ENCODE assay signal across 22 cellular contexts in genomic region chr7:137007001-137007725, GRCh38.
DNase-seq lines count a peak whose midpoint lies in the region; ATAC-seq and TF ChIP-seq lines count a peak whose summit lies in the region.
"Had no signal": no experiment of that assay in that cellular context is flagged by ENCODE, and none has a peak within 500 bp of the region (broad histone marks: within the 10 kb centered on the region; RNA-seq: fewer than 3 reads in every experiment).

No MANE protein-coding gene starts in this region.

- no peak overlapping the region for H2AFZ ChIP-seq in trophoblast cell (ENCODE audit: insufficient read depth, low read length, poor library complexity)

- H2BK12ac ChIP-seq in trophoblast cell (ENCODE audit: low read length): no peak overlapping the region

- peak overlapping the region; percentile 14 for H2BK5ac ChIP-seq in trophoblast cell (ENCODE audit: low read depth, low read length, poor library complexity)

- peak; percentile 24 for DNase-seq in ELR (ENCODE audit: low read depth)
- DNase-seq in RPMI7951 (ENCODE audit: low read depth): peak; percentile 73
- DNase-seq in fibroblast of gingiva (ENCODE audit: low read depth): peak; percentile 26
- no peak for DNase-seq in trophoblast cell
- DNase-seq in upper lobe of left lung: no peak
- DNase-seq in activated naive CD4-positive, alpha-beta T cell treated with Interleukin-2 at 50 U/mL for 16 hours: no peak
- DNase-seq in HK-2 (ENCODE audit: unreplicated experiment): no peak
- DNase-seq: activated CD4-positive, alpha-beta T cell treated with anti-CD3 and anti-CD28 coated beads, Interleukin-2, amount 50 U/mL, for 4 hours; activated T-cell treated with anti-CD3 and anti-CD28 coated beads, Interleukin-2, amount 50 U/mL, for 24 hours; CD4-positive, alpha-beta memory T cell; DMS79 treated with DMSO at 0.1 percent for 48 hours; effector memory CD4-positive, alpha-beta T cell; foreskin melanocyte; naive B cell; NCI-H187; NCI-H345; NK-92 treated with Interleukin-12 subunit alpha and Interleukin-12 subunit beta, amount 100 ng/mL, for 24 hours; stimulated activated CD4-positive, alpha-beta T cell treated with anti-CD3 and anti-CD28 coated beads, Interleukin-12 subunit alpha, Interleukin-12 subunit beta, amount 100 ng/mL, for 4 hours; thyroid gland had no signal

- WGBS in trophoblast cell (ENCODE audit: extremely low coverage, insufficient coverage, insufficient read length): no CpG with 5 or more reads among the region's 4 CpGs
- WGBS in upper lobe of left lung, 2 donors: 49 to 86% methylated on average over 4 of the region's 4 CpGs

- H2AK5ac ChIP-seq in trophoblast cell (ENCODE audit: low read length): no peak overlapping the region

- peaks cover 4% of the 10 kb centered on the region for H3K79me1 ChIP-seq in trophoblast cell (ENCODE audit: low read length)

- no peaks in the 10 kb centered on the region for H3K9me3 ChIP-seq in trophoblast cell (ENCODE audit: insufficient read depth, low read depth, low read length)
- H3K9me3 ChIP-seq in upper lobe of left lung: no peaks in the 10 kb centered on the region
- H3K9me3 ChIP-seq: thyroid gland had no signal

- H3K4me1 ChIP-seq in trophoblast cell (ENCODE audit: control insufficient read depth in 1 of 2, insufficient read depth in 2 of 2, low read length in 2 of 2) (no peaks in the 10 kb centered on the region), upper lobe of left lung (peaks cover 0 to 3% (median 0%) of the 10 kb centered on the region in 4 donors)
- H3K4me1 ChIP-seq: thyroid gland had no signal

- no peak overlapping the region for H3K9ac ChIP-seq in trophoblast cell (ENCODE audit: low read length)

- no peak for TF ChIP-seq CTCF in upper lobe of left lung (IDR thresholded peaks at IDR 0.05)

- no peak overlapping the region for H3K4me2 ChIP-seq in trophoblast cell (ENCODE audit: low read length)

- H3K4me3 ChIP-seq in trophoblast cell (ENCODE audit: low read depth, low read length) (no peak overlapping the region), upper lobe of left lung (no peak overlapping the region)
- H3K4me3 ChIP-seq: thyroid gland had no signal

- TF ChIP-seq EP300 in upper lobe of left lung (IDR thresholded peaks at IDR 0.05): no peak

- H2BK120ac ChIP-seq in trophoblast cell (ENCODE audit: insufficient read depth, low read length, poor library complexity): no peak overlapping the region

- H3K27ac ChIP-seq in trophoblast cell (ENCODE audit: low read depth, low read length) (peak overlapping the region; percentile 79), upper lobe of left lung (no peak overlapping the region)
- H3K27ac ChIP-seq: RWPE1, thyroid gland had no signal

- no peak overlapping the region for H4K91ac ChIP-seq in trophoblast cell (ENCODE audit: low read depth, low read length)

- no peak overlapping the region for H3K23ac ChIP-seq in trophoblast cell (ENCODE audit: low read length)

- no peak for TF ChIP-seq POLR2A in upper lobe of left lung (IDR thresholded peaks at IDR 0.05)

- no peak overlapping the region for H4K12ac ChIP-seq in trophoblast cell (ENCODE audit: low read depth, low read length)

- no peak overlapping the region for H4K8ac ChIP-seq in trophoblast cell (ENCODE audit: low read depth, low read length)

- ATAC-seq in upper lobe of left lung (ENCODE audit: low FRiP score in 2 of 2) (no peak), HG03039 (IDR thresholded peaks at IDR 0.05; ENCODE audit: unreplicated experiment) (no peak)
- ATAC-seq: stimulated activated memory B cell treated with anti-CD40 and anti-IgM and Interleukin-4, amounts not matched to agents 10 μg/mL and 1 μg/mL and 100 μg/mL, for 72 hours had no signal

- H3K4ac ChIP-seq in trophoblast cell (ENCODE audit: low read depth, low read length): no peak overlapping the region

- no peaks in the 10 kb centered on the region for H3K27me3 ChIP-seq in trophoblast cell (ENCODE audit: insufficient read depth, low read length)
- no peaks in the 10 kb centered on the region for H3K27me3 ChIP-seq in upper lobe of left lung
- H3K27me3 ChIP-seq: thyroid gland had no signal

- H3K79me2 ChIP-seq in trophoblast cell (ENCODE audit: control insufficient read depth, insufficient read depth, low read length, poor library complexity): no peaks in the 10 kb centered on the region

- no peak overlapping the region for H3K14ac ChIP-seq in trophoblast cell (ENCODE audit: low read length)

- H3K36me3 ChIP-seq in trophoblast cell (ENCODE audit: control insufficient read depth in 1 of 2, insufficient read depth in 2 of 2, low read length in 2 of 2) (no peaks in the 10 kb centered on the region), upper lobe of left lung (no peaks in the 10 kb centered on the region)
- H3K36me3 ChIP-seq: thyroid gland had no signal

- no peak overlapping the region for H3K18ac ChIP-seq in trophoblast cell (ENCODE audit: low read length)

Comparison
In these comparisons a context has a peak if more than half of its experiments do, and no peak if none do; other contexts are left out.
1. DNase-seq: peak in ELR (single experiment), RPMI7951 (single experiment) and fibroblast of gingiva (single experiment); none in trophoblast cell (0 of 2), upper lobe of left lung (0 of 2), activated naive CD4-positive, alpha-beta T cell treated with Interleukin-2 at 50 U/mL for 16 hours (single experiment) and HK-2 (single experiment).